ENCODE assay signal across 21 cellular contexts in the genomic region with DNA sequence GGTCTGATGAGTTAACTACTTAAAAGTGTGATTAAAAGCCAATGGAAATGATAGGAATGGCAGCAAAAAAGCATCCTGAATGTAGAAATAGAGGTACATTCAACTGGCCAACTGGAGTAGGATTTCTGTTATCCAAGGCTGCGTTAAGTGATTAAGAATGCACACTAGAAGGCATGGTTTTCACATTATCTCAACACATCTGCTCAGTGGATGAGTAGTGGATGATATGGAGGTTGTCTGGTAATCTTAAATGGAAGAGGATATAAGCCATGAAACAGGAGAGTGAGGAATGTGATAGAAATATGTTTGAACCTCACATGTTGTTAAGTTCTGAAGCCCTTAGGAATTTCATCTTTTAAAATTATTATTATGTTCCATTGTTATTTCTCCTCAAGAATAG.
A peak's percentile ranks its signal among the peaks of the same experiment; 100 is the strongest.
DNase-seq lines count a peak whose midpoint lies in the region; ATAC-seq, FAIRE-seq and TF ChIP-seq lines count a peak whose summit lies in the region.
"Had no signal": no experiment of that assay in that cellular context is flagged by ENCODE, and none has a peak within 500 bp of the region (broad histone marks: within the 10 kb centered on the region; RNA-seq: fewer than 3 reads in every experiment).

No MANE protein-coding gene starts in this region.

- TF ChIP-seq CTCF in A549 (IDR thresholded peaks at IDR 0.05) (no peak), astrocyte (IDR thresholded peaks at IDR 0.05; ENCODE audit: insufficient read depth, low read depth, low read length) (no peak), CD14-positive monocyte (IDR thresholded peaks at IDR 0.05) (no peak)

- POLR2A ChIA-PET in A549 (lab: Yijun Ruan, JAX): no interaction called here
- POLR2A ChIA-PET in activated CD4-positive, alpha-beta T cell treated with anti-CD3 and anti-CD28 coated beads for 36 hours (lab: Charles Lee): no interaction called here

- no peaks in the 10 kb centered on the region for H3K9me3 ChIP-seq in A549
- no peaks in the 10 kb centered on the region for H3K9me3 ChIP-seq in astrocyte (ENCODE audit: insufficient read depth, low read depth, low read length)
- no peaks in the 10 kb centered on the region for H3K9me3 ChIP-seq in mesodermal cell (ENCODE audit: control insufficient read depth, low read length)

- H3K27ac ChIP-seq in A549: peak overlapping the region; percentile 49 to 73
- peak overlapping the region; percentile 52 for H3K27ac ChIP-seq in astrocyte (ENCODE audit: low read depth, low read length)
- peak overlapping the region; percentile 10 for H3K27ac ChIP-seq in mesodermal cell (ENCODE audit: low read depth, low read length, severe bottlenecking)
- H3K27ac ChIP-seq: neural progenitor cell had no signal

- TF ChIP-seq POLR2A in A549 (IDR thresholded peaks at IDR 0.05; ENCODE audit: low read length): no peak

- no peak for DNase-seq in A549 (ENCODE audit: low read depth in 1 of 2, low spot score in 1 of 2)
- peak; percentile 84 for DNase-seq in HS-27A (ENCODE audit: low read depth)
- DNase-seq in astrocyte (ENCODE audit: low read depth): peak; percentile 78
- DNase-seq in NCI-H128 (lab: John Stamatoyannopoulos, UW; ENCODE audit: unreplicated experiment): no peak
- no peak for DNase-seq in CD14-positive monocyte (ENCODE audit: low spot score)
- DNase-seq in activated CD4-positive, alpha-beta T cell treated with anti-CD3 and anti-CD28 coated beads for 36 hours: no peak
- DNase-seq: activated CD4-positive, alpha-beta T cell treated with anti-CD3 and anti-CD28 coated beads for 1 hour; activated naive CD8-positive, alpha-beta T cell treated with anti-CD3 and anti-CD28 coated beads, Interleukin-2, amount 10 ng/mL, durations not matched to agents 7 days and 5 days; CD4-positive, CD25-positive, alpha-beta regulatory T cell; DMS153; KBM-7; NCI-H1092 treated with DMSO at 0.1 percent for 48 hours; stimulated activated CD4-positive, alpha-beta T cell treated with anti-CD3 and anti-CD28 coated beads, Interleukin-12 subunit alpha, Interleukin-12 subunit beta, amount 100 ng/mL, for 4 hours; stimulated activated CD8-positive, alpha-beta memory T cell treated with anti-CD3 and anti-CD28 coated beads, Interleukin-4, amount 100 ng/mL, for 48 hours; T-helper 9 cell had no signal

- no peaks in the 10 kb centered on the region for H3K79me2 ChIP-seq in astrocyte (ENCODE audit: insufficient read depth, low read length)

- H2AFZ ChIP-seq in astrocyte (ENCODE audit: low read depth, low read length): no peak overlapping the region

- H3K4me3 Mint-ChIP-seq in astrocyte (ENCODE audit: unreplicated experiment): no peak overlapping the region
- no peak overlapping the region for H3K4me3 Mint-ChIP-seq in CD14-positive monocyte
- H3K4me3 Mint-ChIP-seq in activated CD4-positive, alpha-beta T cell treated with anti-CD3 and anti-CD28 coated beads for 36 hours: no peak overlapping the region
- H3K4me3 Mint-ChIP-seq: activated naive CD8-positive, alpha-beta T cell treated with anti-CD3 and anti-CD28 coated beads, Interleukin-2, amount 10 ng/mL, durations not matched to agents 7 days and 5 days; activated T-helper 1 cell treated with anti-CD3 and anti-CD28 coated beads, Interleukin-12 subunit alpha, Interleukin-12 subunit beta, Interleukin-2, Interleukin-4 antibody, amounts not matched to agents 30 ng/mL and 10 ng/mL and 1 ng/mL, durations not matched to agents 14 hours and 24 hours and 36 hours; CD4-positive, CD25-positive, alpha-beta regulatory T cell; neural progenitor cell had no signal

- H3K9me3 Mint-ChIP-seq in astrocyte (ENCODE audit: unreplicated experiment): no peaks in the 10 kb centered on the region
- H3K9me3 Mint-ChIP-seq in CD14-positive monocyte: peaks cover 0 to 3% (median 1%) of the 10 kb centered on the region in 7 donors
- no peaks in the 10 kb centered on the region for H3K9me3 Mint-ChIP-seq in activated CD4-positive, alpha-beta T cell treated with anti-CD3 and anti-CD28 coated beads for 36 hours (ENCODE audit: low read depth)
- H3K9me3 Mint-ChIP-seq: activated naive CD8-positive, alpha-beta T cell treated with anti-CD3 and anti-CD28 coated beads, Interleukin-2, amount 10 ng/mL, durations not matched to agents 7 days and 5 days; activated T-helper 1 cell treated with anti-CD3 and anti-CD28 coated beads, Interleukin-12 subunit alpha, Interleukin-12 subunit beta, Interleukin-2, Interleukin-4 antibody, amounts not matched to agents 30 ng/mL and 10 ng/mL and 1 ng/mL, durations not matched to agents 14 hours and 24 hours and 36 hours; neural progenitor cell had no signal

- H3K27me3 ChIP-seq in astrocyte (ENCODE audit: insufficient read depth, low read length): no peaks in the 10 kb centered on the region
- H3K27me3 ChIP-seq: neural progenitor cell had no signal

- no peak for TF ChIP-seq EP300 in A549 (IDR thresholded peaks at IDR 0.05)

- peak overlapping the region; percentile 42 for H3K27ac Mint-ChIP-seq in astrocyte (ENCODE audit: unreplicated experiment)
- no peak overlapping the region for H3K27ac Mint-ChIP-seq in CD14-positive monocyte
- H3K27ac Mint-ChIP-seq in activated CD4-positive, alpha-beta T cell treated with anti-CD3 and anti-CD28 coated beads for 36 hours: no peak overlapping the region
- H3K27ac Mint-ChIP-seq: activated naive CD8-positive, alpha-beta T cell treated with anti-CD3 and anti-CD28 coated beads, Interleukin-2, amount 10 ng/mL, durations not matched to agents 7 days and 5 days; activated T-helper 1 cell treated with anti-CD3 and anti-CD28 coated beads, Interleukin-12 subunit alpha, Interleukin-12 subunit beta, Interleukin-2, Interleukin-4 antibody, amounts not matched to agents 30 ng/mL and 10 ng/mL and 1 ng/mL, durations not matched to agents 14 hours and 24 hours and 36 hours; CD4-positive, CD25-positive, alpha-beta regulatory T cell; neural progenitor cell had no signal

- no peaks in the 10 kb centered on the region for H3K36me3 ChIP-seq in astrocyte (ENCODE audit: insufficient read depth, low read length)
- no peaks in the 10 kb centered on the region for H3K36me3 ChIP-seq in mesodermal cell (ENCODE audit: control insufficient read depth, insufficient read depth, low read length)
- H3K36me3 ChIP-seq: neural progenitor cell had no signal

- 78% methylated on average over 1 of the region's 1 CpG for WGBS in A549 (ENCODE audit: missing lambda C conversion rate)
- no CpG with 5 or more reads among the region's 1 CpG for whole genome bisulfite sequencing in mesodermal cell (ENCODE audit: insufficient coverage in 2 of 2), 2 experiments

- intact Hi-C loops in CD14-positive monocyte (cut with micrococcal nuclease): no loop called here
- intact Hi-C loops in activated CD4-positive, alpha-beta T cell treated with anti-CD3 and anti-CD28 coated beads for 36 hours (cut with DNase I, micrococcal nuclease): no loop called here

- no peaks in the 10 kb centered on the region for H3K36me3 Mint-ChIP-seq in astrocyte (ENCODE audit: low read depth, unreplicated experiment)
- H3K36me3 Mint-ChIP-seq in CD14-positive monocyte: no peaks in the 10 kb centered on the region
- no peaks in the 10 kb centered on the region for H3K36me3 Mint-ChIP-seq in activated CD4-positive, alpha-beta T cell treated with anti-CD3 and anti-CD28 coated beads for 36 hours (ENCODE audit: low read depth)
- H3K36me3 Mint-ChIP-seq: activated naive CD8-positive, alpha-beta T cell treated with anti-CD3 and anti-CD28 coated beads, Interleukin-2, amount 10 ng/mL, durations not matched to agents 7 days and 5 days had no signal

- H3K4me1 Mint-ChIP-seq in astrocyte (ENCODE audit: low read depth, unreplicated experiment) (peaks cover 52% of the 10 kb centered on the region), CD14-positive monocyte (no peaks in the 10 kb centered on the region)
- no peaks in the 10 kb centered on the region for H3K4me1 Mint-ChIP-seq in activated CD4-positive, alpha-beta T cell treated with anti-CD3 and anti-CD28 coated beads for 36 hours
- H3K4me1 Mint-ChIP-seq: activated naive CD8-positive, alpha-beta T cell treated with anti-CD3 and anti-CD28 coated beads, Interleukin-2, amount 10 ng/mL, durations not matched to agents 7 days and 5 days; CD4-positive, CD25-positive, alpha-beta regulatory T cell; neural progenitor cell had no signal

- H3K27me3 Mint-ChIP-seq in astrocyte (ENCODE audit: low read depth, unreplicated experiment) (no peaks in the 10 kb centered on the region), CD14-positive monocyte (ENCODE audit: low read depth in 3 of 3) (no peaks in the 10 kb centered on the region)
- no peaks in the 10 kb centered on the region for H3K27me3 Mint-ChIP-seq in activated CD4-positive, alpha-beta T cell treated with anti-CD3 and anti-CD28 coated beads for 36 hours
- H3K27me3 Mint-ChIP-seq: activated naive CD8-positive, alpha-beta T cell treated with anti-CD3 and anti-CD28 coated beads, Interleukin-2, amount 10 ng/mL, durations not matched to agents 7 days and 5 days; CD4-positive, CD25-positive, alpha-beta regulatory T cell had no signal

- TF ChIP-seq RAD21 in A549 (conservative IDR thresholded peaks at IDR 0.05 in 1 of 2, IDR thresholded peaks at IDR 0.05 in 1 of 2): no peak

- H4K20me1 ChIP-seq in astrocyte (ENCODE audit: insufficient read depth, low read length): no peaks in the 10 kb centered on the region

- no peak for FAIRE-seq in A549 (lab: Jason Lieb, UNC)
- FAIRE-seq in astrocyte (lab: Jason Lieb, UNC): peak; percentile 83
- FAIRE-seq: GM12892 had no signal

- CTCF ChIA-PET in A549 (lab: Yijun Ruan, JAX): no interaction called here
- CTCF ChIA-PET in activated CD4-positive, alpha-beta T cell treated with anti-CD3 and anti-CD28 coated beads for 36 hours (lab: Charles Lee): no interaction called here

- H3K4me2 ChIP-seq in A549 (peak overlapping the region; percentile 69), astrocyte (ENCODE audit: low read length) (peak overlapping the region; percentile 3)
- H3K4me2 ChIP-seq: neural progenitor cell had no signal

- ATAC-seq in A549: no peak; a peak in 1 of 6 replicates
- no peak for ATAC-seq in GM18498 (IDR thresholded peaks at IDR 0.05; ENCODE audit: unreplicated experiment)
- no peak for ATAC-seq in activated CD4-positive, alpha-beta T cell treated with anti-CD3 and anti-CD28 coated beads for 36 hours
- ATAC-seq: SK-N-SH treated with all-trans-retinoic acid at 6 μM for 48 hours had no signal

- H3K4me3 ChIP-seq in A549: no peak overlapping the region; the same call in 2 of the 3 replicates
- no peak overlapping the region for H3K4me3 ChIP-seq in astrocyte (ENCODE audit: insufficient read depth, low read depth, low read length)
- H3K4me3 ChIP-seq in mesodermal cell (ENCODE audit: extremely low read depth, insufficient read depth, low read length, poor library complexity, severe bottlenecking): no peak overlapping the region
- H3K4me3 ChIP-seq: neural progenitor cell had no signal

- H3K4me1 ChIP-seq in A549 (peaks cover 43% of the 10 kb centered on the region), astrocyte (ENCODE audit: insufficient read depth, low read length) (peaks cover 34% of the 10 kb centered on the region), mesodermal cell (ENCODE audit: control insufficient read depth, insufficient read depth, low read length, poor library complexity, severe bottlenecking) (peaks cover 22% of the 10 kb centered on the region)
- H3K4me1 ChIP-seq: neural progenitor cell had no signal

- no peak overlapping the region for H3K9ac ChIP-seq in astrocyte (ENCODE audit: low read length)
- H3K9ac ChIP-seq: neural progenitor cell had no signal

TF ChIP-seq in A549, 52 proteins besides CTCF, POLR2A, EP300 and RAD21 (continues in another document):
- TF ChIP-seq NR3C1 (IDR thresholded peaks at IDR 0.05) (no peak), EHMT2 (IDR thresholded peaks at IDR 0.05; ENCODE audit: low read depth) (no peak)

Comparison
In these comparisons a context has a peak if more than half of its experiments do, and no peak if none do; other contexts are left out.
1. DNase-seq: peak in HS-27A (single experiment) and astrocyte (single experiment); none in A549 (0 of 2), NCI-H128 (single experiment), CD14-positive monocyte (single experiment) and activated CD4-positive, alpha-beta T cell treated with anti-CD3 and anti-CD28 coated beads for 36 hours (single experiment).
2. H3K27ac ChIP-seq: peak in every context shown above with its lines; median percentile 61 in A549; 52 in astrocyte; 10 in mesodermal cell.